8 cellular contexts compared by ENCODE assay signal in genomic region chr10:109894516-109894915, GRCh38. TPM values are rescaled to one million over a fixed set of nuclear protein-coding genes. Genes with fewer than 3 reads are reported as not detected.
A peak's percentile ranks its signal among the peaks of the same experiment; 100 is the strongest.
DNase-seq lines count a peak whose midpoint lies in the region; ATAC-seq, FAIRE-seq and TF ChIP-seq lines count a peak whose summit lies in the region.

No MANE protein-coding gene starts in this region.

- CTCF ChIA-PET in HepG2 (lab: Yijun Ruan, JAX; ENCODE audit: low intra/inter-chr PET ratio, low total read pairs): no interaction called here

- H4K20me1 ChIP-seq in HepG2 (ENCODE audit: insufficient read depth, low read length): no peaks in the 10 kb centered on the region

- in situ Hi-C loops in HepG2 (cut with HindIII; ENCODE audit: extremely low pct_ligation_motif_present, low pct_unique_long_range_greater_than_20kb): loop anchor here (25.0 kb wide), 1 partner anchor 118 kb away; the partner anchor contains the start of gene ADD3

- TF ChIP-seq POLR2A in HepG2 (IDR thresholded peaks at IDR 0.05; ENCODE audit: insufficient read depth in 1 of 2, low read depth in 2 of 2, low read length in 2 of 2): no peak

- DNase-seq in HepG2 (ENCODE audit: low spot score) (no peak), cerebellum (ENCODE audit: low spot score) (peak; percentile 77), lung microvascular endothelial cell (ENCODE audit: low read depth in 2 of 2) (peak; percentile 78 to 83), A172 (ENCODE audit: low spot score) (no peak)
- no peak for DNase-seq in activated CD4-positive, CD25-positive, alpha-beta regulatory T cell treated with anti-CD3 and anti-CD28 coated beads, Interleukin-2, amount 50 U/mL, for 72 hours
- DNase-seq in stimulated activated CD4-positive, alpha-beta T cell treated with anti-CD3 and anti-CD28 coated beads, Interleukin-1b, Interleukin-23, amount 100 ng/mL, for 48 hours: no peak

- TF ChIP-seq RAD21 in liver (IDR thresholded peaks at IDR 0.05) (no peak), HepG2 (CRISPR knock-in tag; IDR thresholded peaks at IDR 0.05) (no peak)

- no peak for FAIRE-seq in HepG2 (lab: Jason Lieb, UNC)

- no peak for TF ChIP-seq CTCF in liver (IDR thresholded peaks at IDR 0.05; ENCODE audit: low read depth, low read length, missing input control)
- no peak for TF ChIP-seq CTCF in HepG2 (CRISPR knock-in tag; IDR thresholded peaks at IDR 0.05)

- no peak overlapping the region for H2AFZ ChIP-seq in HepG2 (ENCODE audit: low read length)

- 66% methylated on average over 5 of the region's 5 CpGs for WGBS in liver
- 96% methylated on average over 5 of the region's 5 CpGs for WGBS in HepG2 (ENCODE audit: low lambda C conversion rate)

- BruUV-seq in HepG2 (replicated peaks; lab: Mats Ljungman, UMichigan): no TSS peak

- ATAC-seq in HepG2 (no peak), HG03159 (IDR thresholded peaks at IDR 0.05; ENCODE audit: unreplicated experiment) (no peak)

- H3K4me3 ChIP-seq in liver (ENCODE audit: low read depth in 1 of 3, low read length in 3 of 3) (no peak overlapping the region), HepG2 (replicated peaks in 1 of 3; ENCODE audit: insufficient read depth in 1 of 3, low read depth in 2 of 3, low read length in 3 of 3) (no peak overlapping the region)

- H3K27me3 ChIP-seq in liver (ENCODE audit: control insufficient read depth in 4 of 4, insufficient read depth in 4 of 4, low read length in 3 of 4) (no peaks in the 10 kb centered on the region), HepG2 (ENCODE audit: control insufficient read depth in 1 of 2, insufficient read depth in 2 of 2, low read length in 2 of 2) (no peaks in the 10 kb centered on the region)

- H3K4me1 ChIP-seq in liver (ENCODE audit: control insufficient read depth in 4 of 4, insufficient read depth in 4 of 4, low read length in 3 of 4): peaks cover 0 to 11% (median 5%) of the 10 kb centered on the region in 4 donors
- peaks cover 1% of the 10 kb centered on the region for H3K4me1 ChIP-seq in HepG2 (ENCODE audit: insufficient read depth, low read length)

- no peak overlapping the region for H3K9ac ChIP-seq in liver (ENCODE audit: low read depth in 1 of 2, low read length in 2 of 2)
- H3K9ac ChIP-seq in HepG2 (ENCODE audit: insufficient read depth, low read depth, low read length): no peak overlapping the region

- TF ChIP-seq EP300 in HepG2 (IDR thresholded peaks at IDR 0.05; ENCODE audit: low read depth in 2 of 2, low read length in 2 of 2) (no peak), HepG2 (CRISPR knock-in tag; IDR thresholded peaks at IDR 0.05; ENCODE audit: borderline replicate concordance) (no peak)

- no peaks in the 10 kb centered on the region for H3K79me2 ChIP-seq in HepG2 (ENCODE audit: insufficient read depth, low read length)

- peaks cover 0 to 17% (median 4%) of the 10 kb centered on the region in 4 donors for H3K36me3 ChIP-seq in liver (ENCODE audit: control insufficient read depth in 4 of 4, insufficient read depth in 3 of 4, low read depth in 1 of 4, low read length in 3 of 4)
- H3K36me3 ChIP-seq in HepG2 (replicated peaks in 1 of 2; ENCODE audit: control insufficient read depth in 1 of 2, insufficient read depth in 2 of 2, low read length in 2 of 2): peaks cover 9 to 16% of the 10 kb centered on the region in 2 experiments; a peak in 4 of 5 replicates

- H3K9me3 ChIP-seq in liver (ENCODE audit: control insufficient read depth in 4 of 4, low read length in 3 of 4) (no peaks in the 10 kb centered on the region), HepG2 (ENCODE audit: low read length) (no peaks in the 10 kb centered on the region)

- no peak overlapping the region for H3K4me2 ChIP-seq in HepG2 (ENCODE audit: low read depth, low read length)

- intact Hi-C loops in HepG2 (cut with micrococcal nuclease; ENCODE audit: unreplicated experiment): no loop called here

- POLR2A ChIA-PET in HepG2 (lab: Yijun Ruan, JAX): no interaction called here

- H3K27ac ChIP-seq in liver (ENCODE audit: low read depth in 1 of 2, low read length in 2 of 2): no peak overlapping the region
- no peak overlapping the region for H3K27ac ChIP-seq in HepG2 (ENCODE audit: extremely low read length, insufficient read depth, low read length)

TF ChIP-seq in liver, 16 proteins besides CTCF, POLR2A, EP300 and RAD21 (continues in another document):
- TF ChIP-seq FOXA1 (IDR thresholded peaks at IDR 0.05) (no peak), RXRA (IDR thresholded peaks at IDR 0.05) (peak in 1 of 2 donors; percentile 35), TAF1 (conservative IDR thresholded peaks at IDR 0.05) (no peak), NR2F2 (IDR thresholded peaks at IDR 0.05) (peak; percentile 14), JUND (IDR thresholded peaks at IDR 0.05) (no peak), HNF4G (IDR thresholded peaks at IDR 0.05) (no peak), EGR1 (IDR thresholded peaks at IDR 0.05; ENCODE audit: low read depth in 2 of 2) (no peak), MAX (IDR thresholded peaks at IDR 0.05) (no peak)

TF ChIP-seq in HepG2, 621 proteins besides CTCF, POLR2A, EP300 and RAD21 (continues in another document):
- TF ChIP-seq PAF1 (CRISPR knock-in tag; IDR thresholded peaks at IDR 0.05): no peak
- no peak for TF ChIP-seq ZKSCAN5 (CRISPR knock-in tag; IDR thresholded peaks at IDR 0.05)
- no peak for TF ChIP-seq MBD4 (IDR thresholded peaks at IDR 0.05; ENCODE audit: borderline replicate concordance, low read length)
- no peak for TF ChIP-seq SP2 (CRISPR knock-in tag; IDR thresholded peaks at IDR 0.05)
- TF ChIP-seq ZFP36 (IDR thresholded peaks at IDR 0.05; ENCODE audit: borderline replicate concordance, low read depth, low read length, partially characterized antibody): no peak
- no peak for TF ChIP-seq HOXA3 (CRISPR knock-in tag; IDR thresholded peaks at IDR 0.05)
- no peak for TF ChIP-seq RAD51 (IDR thresholded peaks at IDR 0.05; ENCODE audit: borderline replicate concordance)
- no peak for TF ChIP-seq KLF12 (CRISPR knock-in tag; IDR thresholded peaks at IDR 0.05; ENCODE audit: borderline replicate concordance)
- TF ChIP-seq GABPB1 (CRISPR knock-in tag; IDR thresholded peaks at IDR 0.05): no peak
- no peak for TF ChIP-seq HDAC1 (CRISPR knock-in tag; IDR thresholded peaks at IDR 0.05)
- no peak for TF ChIP-seq THAP8 (CRISPR knock-in tag; IDR thresholded peaks at IDR 0.05; ENCODE audit: borderline replicate concordance)
- no peak for TF ChIP-seq ZFP91 (CRISPR knock-in tag; IDR thresholded peaks at IDR 0.05; ENCODE audit: borderline replicate concordance)
- no peak for TF ChIP-seq ZNF367 (CRISPR knock-in tag; IDR thresholded peaks at IDR 0.05; ENCODE audit: borderline replicate concordance)

RNA-seq across cellular contexts. Expression of gene XPNPEP1, which starts 28.8 kb away (rescaled TPM):
- total RNA-seq in liver (10 to 100 TPM; 34.0 to 38.1 TPM), HepG2 (2016; rRNA removed; fragmentation: Illumina TruSeq; extraction: Trizol) (28.4 and 30.3 TPM in 2 replicates), cerebellum (61.5 TPM), lung microvascular endothelial cell (123 and 136 TPM in 2 replicates)
- polyA plus RNA-seq in liver (10 to 100 TPM in 1 of 2 donors, 1 to 10 TPM in 1; 9.1 to 20.5 TPM), HepG2 (2011; rRNA removed) (55.5 and 76.1 TPM in 2 replicates)
- total RNA-seq in HepG2 (2016; cell fraction: cytosol; rRNA removed; fragmentation: Illumina TruSeq; extraction: Trizol; ENCODE audit: low read depth): 4.1 and 5.8 TPM in 2 replicates
- total RNA-seq in HepG2 (2016; cell fraction: insoluble cytoplasmic fraction; rRNA removed; fragmentation: Illumina TruSeq; extraction: Trizol): 29.5 and 30.7 TPM in 2 replicates
- 12.3 and 13.8 TPM in 2 replicates for total RNA-seq in HepG2 (2016; cell fraction: membrane; rRNA removed; fragmentation: Illumina TruSeq; extraction: Trizol)
- 39.8 and 40.1 TPM in 2 replicates for total RNA-seq in HepG2 (2016; cell fraction: nucleus; rRNA removed; fragmentation: Illumina TruSeq; extraction: Trizol)
- 65.7 and 89.1 TPM in 2 replicates for polyA plus RNA-seq in HepG2 (2011; cell fraction: cytosol; rRNA removed)
- polyA plus RNA-seq in HepG2 (2011; cell fraction: nucleus; rRNA removed): 262 and 282 TPM in 2 replicates
- polyA plus RNA-seq in HepG2 (2012): 18.0 and 24.0 TPM in 2 replicates
- polyA plus RNA-seq in HepG2 (2016; cell fraction: cytosol; fragmentation: Illumina TruSeq; extraction: Trizol; ENCODE audit: low read depth): 2.7 and 2.8 TPM in 2 replicates
- polyA plus RNA-seq in HepG2 (2016; cell fraction: insoluble cytoplasmic fraction; fragmentation: Illumina TruSeq; extraction: Trizol; ENCODE audit: low read depth): 25.0 and 28.1 TPM in 2 replicates
- 6.2 and 7.9 TPM in 2 replicates for polyA plus RNA-seq in HepG2 (2016; cell fraction: membrane; fragmentation: Illumina TruSeq; extraction: Trizol; ENCODE audit: low read depth)
- 37.8 and 41.4 TPM in 2 replicates for polyA plus RNA-seq in HepG2 (2016; cell fraction: nucleus; fragmentation: Illumina TruSeq; extraction: Trizol; ENCODE audit: insufficient read depth, low read depth)
- 225 and 394 TPM in 2 replicates for polyA minus RNA-seq in HepG2 (2011; rRNA and poly(A)+ RNA removed; ENCODE audit: low replicate concordance)
- 40.2 and 54.6 TPM in 2 replicates for polyA minus RNA-seq in HepG2 (2011; cell fraction: cytosol; rRNA and poly(A)+ RNA removed)
- polyA minus RNA-seq in HepG2 (2011; cell fraction: nucleus; rRNA and poly(A)+ RNA removed): 110 and 137 TPM in 2 replicates
- total RNA-seq in A172 (2014; rRNA removed; shearing (Covaris generic)): 75.4 and 88.8 TPM in 2 replicates

Comparison
In these comparisons a context has a peak if more than half of its experiments do, and no peak if none do; other contexts are left out.
1. DNase-seq: peak in cerebellum (single experiment) and lung microvascular endothelial cell (2 of 2); none in HepG2 (single experiment), activated CD4-positive, CD25-positive, alpha-beta regulatory T cell treated with anti-CD3 and anti-CD28 coated beads, Interleukin-2, amount 50 U/mL, for 72 hours (single experiment), stimulated activated CD4-positive, alpha-beta T cell treated with anti-CD3 and anti-CD28 coated beads, Interleukin-1b, Interleukin-23, amount 100 ng/mL, for 48 hours (single experiment) and A172 (single experiment).